Comparison of ENCODE assay signal across 22 cellular contexts in genomic region chr20:42895062-42895461, GRCh38.
DNase-seq lines count a peak whose midpoint lies in the region; ATAC-seq, FAIRE-seq and TF ChIP-seq lines count a peak whose summit lies in the region.
"Had no signal": no experiment of that assay in that cellular context is flagged by ENCODE, and none has a peak within 500 bp of the region (broad histone marks: within the 10 kb centered on the region; RNA-seq: fewer than 3 reads in every experiment).

No MANE protein-coding gene starts in this region.

- DNase-seq in cardiac muscle cell (ENCODE audit: low read depth in 1 of 2, low spot score in 1 of 2) (no peak), Right ventricle myocardium superior (no peak), HK-2 (ENCODE audit: unreplicated experiment) (peak; percentile 6), WERI-Rb-1 (peak; percentile 71), pancreas (no peak), hepatic stellate cell (ENCODE audit: low spot score) (no peak)
- DNase-seq: 8988T; C1 segment of cervical spinal cord; Calu3; CD4-positive, alpha-beta memory T cell; COR-L47; DMS53; DMS79 treated with DMSO at 0.1 percent for 48 hours; GF-D8; H9 had no signal

- H3K27me3 ChIP-seq in cardiac muscle cell (no peaks in the 10 kb centered on the region), WERI-Rb-1 (ENCODE audit: insufficient read depth, low read depth, severe bottlenecking) (no peaks in the 10 kb centered on the region), pancreas (no peaks in the 10 kb centered on the region)

- H3K36me3 ChIP-seq in cardiac muscle cell (no peaks in the 10 kb centered on the region), WERI-Rb-1 (no peaks in the 10 kb centered on the region), pancreas (no peaks in the 10 kb centered on the region)

- WGBS in pancreas, 2 donors: 58 to 66% methylated on average over 2 of the region's 2 CpGs

- FAIRE-seq in pancreas (lab: Jason Lieb, UNC): no peak
- FAIRE-seq: A549, GM12891, GM18507 had no signal

- TF ChIP-seq CTCF in cardiac muscle cell (IDR thresholded peaks at IDR 0.05; ENCODE audit: low read depth, low read length) (no peak), WERI-Rb-1 (IDR thresholded peaks at IDR 0.05; ENCODE audit: low read depth, low read length) (no peak), pancreas (IDR thresholded peaks at IDR 0.05) (no peak)

- no peak for ATAC-seq in Right ventricle myocardium superior (ENCODE audit: poor library complexity)
- peak in 3 of 4 donors; percentile 43 to 67 (median 65) for ATAC-seq in pancreas
- no peak for ATAC-seq in GM21528 (IDR thresholded peaks at IDR 0.05; ENCODE audit: low FRiP score, unreplicated experiment)
- no peak for ATAC-seq in HG03378 (IDR thresholded peaks at IDR 0.05; ENCODE audit: unreplicated experiment)
- ATAC-seq: A549, GM23338, HCT116 had no signal

- H3K9me3 ChIP-seq in cardiac muscle cell (ENCODE audit: low read depth) (no peaks in the 10 kb centered on the region), WERI-Rb-1 (ENCODE audit: severe bottlenecking) (no peaks in the 10 kb centered on the region), pancreas (no peaks in the 10 kb centered on the region)
- H3K9me3 ChIP-seq: A549 had no signal

- H3K4me3 ChIP-seq in cardiac muscle cell: no peak overlapping the region
- H3K4me3 ChIP-seq in WERI-Rb-1 (ENCODE audit: low read depth, low read length): no peak overlapping the region
- H3K4me3 ChIP-seq in pancreas: no peak overlapping the region
- H3K4me3 ChIP-seq: A549, GM23338 had no signal

- H3K27ac ChIP-seq in cardiac muscle cell: peak overlapping the region; percentile 11
- no peak overlapping the region for H3K27ac ChIP-seq in WERI-Rb-1
- H3K27ac ChIP-seq in pancreas: no peak overlapping the region
- H3K27ac ChIP-seq: A549 had no signal

- intact Hi-C loops in Right ventricle myocardium superior (cut with DNase I): no loop called here
- intact Hi-C loops in pancreas (cut with DNase I): no loop called here

- H3K4me1 ChIP-seq in cardiac muscle cell (ENCODE audit: low read depth) (peaks cover 11% of the 10 kb centered on the region), pancreas (peaks cover 0 to 8% (median 0%) of the 10 kb centered on the region in 3 donors)
- H3K4me1 ChIP-seq: A549 had no signal

Comparison
In these comparisons a context has a peak if more than half of its experiments do, and no peak if none do; other contexts are left out.
1. DNase-seq: peak in HK-2 (single experiment) and WERI-Rb-1 (single experiment); none in cardiac muscle cell (0 of 2), Right ventricle myocardium superior (single experiment), pancreas (0 of 6) and hepatic stellate cell (single experiment).
2. ATAC-seq: peak in pancreas (3 of 4); none in Right ventricle myocardium superior (single experiment), GM21528 (single experiment) and HG03378 (single experiment).